In the genomic region with DNA sequence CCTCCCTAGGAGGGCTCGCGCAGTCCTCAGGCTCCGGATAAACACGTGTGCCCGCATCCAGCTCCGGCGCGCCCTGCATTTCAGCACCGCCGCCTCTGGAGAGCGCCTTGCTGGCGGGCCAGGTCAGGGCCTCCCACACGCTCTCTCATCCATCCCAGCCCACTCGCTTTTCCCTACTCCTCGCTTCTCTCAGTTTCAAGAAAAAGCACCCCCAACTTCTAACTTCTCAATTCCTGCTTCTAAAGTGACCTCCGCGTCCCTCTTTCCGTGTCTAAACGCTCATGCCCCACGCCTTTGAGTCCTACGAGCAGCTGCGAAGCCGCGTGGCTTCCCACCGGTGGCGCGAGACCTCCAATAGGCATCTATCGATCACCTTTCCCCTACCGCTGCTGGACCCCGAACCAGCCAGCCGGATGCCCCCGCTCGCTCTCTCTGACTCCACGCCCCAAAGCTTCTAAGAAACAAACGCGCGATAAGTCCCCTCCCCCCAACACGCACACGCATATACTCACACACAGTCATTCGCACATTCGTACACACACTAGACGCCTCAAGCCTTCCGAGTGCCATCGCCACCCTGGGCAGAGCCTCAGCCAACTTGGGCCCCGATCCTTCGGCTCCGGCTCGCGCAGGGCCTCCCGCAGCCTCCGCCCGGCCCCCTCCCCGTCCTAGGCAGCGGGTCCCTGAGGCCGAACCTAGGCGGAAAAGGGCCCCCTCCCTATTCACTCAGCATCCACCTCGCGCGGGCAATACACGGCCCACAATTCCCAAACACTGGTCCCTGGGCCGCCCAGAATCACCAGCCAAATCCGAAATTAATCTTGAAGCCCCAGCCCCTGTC, we compare ENCODE assay signal across 1 cellular context.
A peak's percentile ranks its signal among the peaks of the same experiment; 100 is the strongest.
TF ChIP-seq lines count a peak whose summit lies in the region.

No MANE protein-coding gene starts in this region.

TF ChIP-seq in K562, 482 proteins besides CTCF, POLR2A, EP300 and RAD21:
- TF ChIP-seq, protein P1, sequence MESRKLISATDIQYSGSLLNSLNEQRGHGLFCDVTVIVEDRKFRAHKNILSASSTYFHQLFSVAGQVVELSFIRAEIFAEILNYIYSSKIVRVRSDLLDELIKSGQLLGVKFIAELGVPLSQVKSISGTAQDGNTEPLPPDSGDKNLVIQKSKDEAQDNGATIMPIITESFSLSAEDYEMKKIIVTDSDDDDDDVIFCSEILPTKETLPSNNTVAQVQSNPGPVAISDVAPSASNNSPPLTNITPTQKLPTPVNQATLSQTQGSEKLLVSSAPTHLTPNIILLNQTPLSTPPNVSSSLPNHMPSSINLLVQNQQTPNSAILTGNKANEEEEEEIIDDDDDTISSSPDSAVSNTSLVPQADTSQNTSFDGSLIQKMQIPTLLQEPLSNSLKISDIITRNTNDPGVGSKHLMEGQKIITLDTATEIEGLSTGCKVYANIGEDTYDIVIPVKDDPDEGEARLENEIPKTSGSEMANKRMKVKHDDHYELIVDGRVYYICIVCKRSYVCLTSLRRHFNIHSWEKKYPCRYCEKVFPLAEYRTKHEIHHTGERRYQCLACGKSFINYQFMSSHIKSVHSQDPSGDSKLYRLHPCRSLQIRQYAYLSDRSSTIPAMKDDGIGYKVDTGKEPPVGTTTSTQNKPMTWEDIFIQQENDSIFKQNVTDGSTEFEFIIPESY (CRISPR knock-in tag; IDR thresholded peaks at IDR 0.05): peak; percentile 67
- TF ChIP-seq PRPF4 (IDR thresholded peaks at IDR 0.05; ENCODE audit: insufficient read depth, low read depth, low read length, poor library complexity, severe bottlenecking) (no peak), EGR1 (conservative IDR thresholded peaks at IDR 0.05) (peak; percentile 30; the same call in 1 of the 2 replicates), CHD4 (IDR thresholded peaks at IDR 0.05; ENCODE audit: insufficient read depth, insufficient replicate concordance, low read depth, low read length, poor library complexity, severe bottlenecking) (no peak), POLR3G (IDR thresholded peaks at IDR 0.05; ENCODE audit: extremely low read depth, insufficient read length, insufficient replicate concordance) (no peak), SIN3A (IDR thresholded peaks at IDR 0.05; ENCODE audit: borderline replicate concordance in 2 of 2, control insufficient read depth in 1 of 2, low read depth in 2 of 2, low read length in 2 of 2) (peak in 1 of 2 experiments; percentile 58; a peak in 1 of 4 replicates), MIER1 (IDR thresholded peaks at IDR 0.05; ENCODE audit: low read depth) (peak; percentile 91), RCOR1 (IDR thresholded peaks at IDR 0.05; ENCODE audit: borderline replicate concordance in 1 of 2, low read depth in 2 of 2, low read length in 2 of 2) (0 out of 4 replicates have a peak, but pooled peaks of 1 of the 2 experiments have one; percentile 30), REST (CRISPR knock-in tag; IDR thresholded peaks at IDR 0.05; ENCODE audit: low read depth) (peak; percentile 91), EHMT2 (IDR thresholded peaks at IDR 0.05) (peak; percentile 92)
- TF ChIP-seq, protein P2, sequence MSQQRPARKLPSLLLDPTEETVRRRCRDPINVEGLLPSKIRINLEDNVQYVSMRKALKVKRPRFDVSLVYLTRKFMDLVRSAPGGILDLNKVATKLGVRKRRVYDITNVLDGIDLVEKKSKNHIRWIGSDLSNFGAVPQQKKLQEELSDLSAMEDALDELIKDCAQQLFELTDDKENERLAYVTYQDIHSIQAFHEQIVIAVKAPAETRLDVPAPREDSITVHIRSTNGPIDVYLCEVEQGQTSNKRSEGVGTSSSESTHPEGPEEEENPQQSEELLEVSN (IDR thresholded peaks at IDR 0.05; ENCODE audit: borderline replicate concordance in 1 of 2, extremely low read depth in 1 of 2, insufficient read depth in 1 of 2, insufficient read length in 1 of 2, low read depth in 1 of 2, low read length in 1 of 2, poor library complexity in 1 of 2, severe bottlenecking in 1 of 2): peak in 1 of 2 experiments; percentile 11
